31 cellular contexts compared by ENCODE assay signal in the genomic region with DNA sequence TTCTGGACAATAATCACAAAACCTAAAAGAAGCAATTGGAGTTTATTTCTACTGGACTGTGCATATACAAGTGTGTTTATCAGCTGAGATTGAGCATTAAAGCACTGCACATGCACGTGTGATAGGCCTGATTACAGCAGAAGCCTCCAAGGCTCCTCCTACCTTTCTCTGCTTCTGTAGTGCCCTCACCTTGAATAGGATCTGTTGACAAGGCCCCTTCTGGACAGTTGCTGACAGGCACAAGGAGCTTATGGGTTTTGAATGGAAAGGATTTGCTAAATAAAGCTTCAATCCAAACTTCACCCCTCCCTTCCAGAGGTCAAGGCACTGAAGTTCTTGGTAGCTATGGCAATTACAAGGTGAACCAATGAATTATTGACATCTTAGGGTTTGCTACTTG.
"Had no signal": no experiment of that assay in that cellular context is flagged by ENCODE, and none has a peak within 500 bp of the region (broad histone marks: within the 10 kb centered on the region; RNA-seq: fewer than 3 reads in every experiment).

No MANE protein-coding gene starts in this region.

- DNase-seq: activated B cell treated with CpG ODN at 0.5 μM for 24 hours; activated CD4-positive, alpha-beta memory T cell treated with anti-CD3 and anti-CD28 coated beads for 36 hours; activated CD4-positive, alpha-beta T cell treated with anti-CD3 and anti-CD28 coated beads for 1 hour; activated CD4-positive, alpha-beta T cell treated with anti-CD3 and anti-CD28 coated beads, Interleukin-2, amount 10 ng/mL, durations not matched to agents 24 days and 14 days; activated CD8-positive, alpha-beta memory T cell treated with anti-CD3 and anti-CD28 coated beads for 24 hours; activated effector memory CD4-positive, alpha-beta T cell treated with anti-CD3 and anti-CD28 coated beads, Interleukin-2, amount 50 U/mL, for 16 hours; activated naive CD4-positive, alpha-beta T cell treated with Interleukin-2 at 50 U/mL for 16 hours; activated naive CD8-positive, alpha-beta T cell treated with anti-CD3 and anti-CD28 coated beads, Interleukin-2, amount 50 U/mL, for 24 hours; activated T-cell treated with anti-CD3 and anti-CD28 coated beads, Interleukin-2, amount 50 U/mL, for 4 hours; amniotic stem cell; body of pancreas; cortex of kidney; Karpas-422; MM.1S; NCI-H1105; NCI-H1436; NCI-H1694 treated with DMSO at 0.1 percent for 48 hours; NCI-H2081 treated with DMSO at 0.1 percent for 48 hours; NCI-H2171 treated with DMSO at 0.1 percent for 48 hours; NCI-H446; NCI-H526; NCI-H774; NK-92 treated with Interleukin-12 subunit alpha and Interleukin-12 subunit beta, amount 100 ng/mL, for 24 hours; PC-3; SHP77; SW 1271 had no signal

- H3K4me3 ChIP-seq: ascending aorta, body of pancreas, SJSA1 had no signal

- H3K4me1 ChIP-seq: ascending aorta, body of pancreas had no signal

- H3K36me3 ChIP-seq: ascending aorta, SJSA1 had no signal

- FAIRE-seq: bronchial epithelial cell, RCC 7860 had no signal

- H3K9me3 ChIP-seq: ascending aorta, body of pancreas, SJSA1 had no signal

- ATAC-seq: activated naive CD4-positive, alpha-beta T cell treated with anti-CD3 and anti-CD28 coated beads, Interleukin-2, amount 50 U/mL, for 72 hours; activated naive CD8-positive, alpha-beta T cell treated with anti-CD3 and anti-CD28 coated beads, Interleukin-2, amount 50 U/mL, for 24 hours; activated T-cell treated with anti-CD3 and anti-CD28 coated beads, Interleukin-2, amount 50 U/mL, for 4 hours; body of pancreas; PC-3 had no signal

- H3K27ac ChIP-seq: ascending aorta, body of pancreas, SJSA1 had no signal

- H3K27me3 ChIP-seq: ascending aorta, body of pancreas, SJSA1 had no signal
